Comparison of ENCODE assay signal across 9 cellular contexts in the genomic region with DNA sequence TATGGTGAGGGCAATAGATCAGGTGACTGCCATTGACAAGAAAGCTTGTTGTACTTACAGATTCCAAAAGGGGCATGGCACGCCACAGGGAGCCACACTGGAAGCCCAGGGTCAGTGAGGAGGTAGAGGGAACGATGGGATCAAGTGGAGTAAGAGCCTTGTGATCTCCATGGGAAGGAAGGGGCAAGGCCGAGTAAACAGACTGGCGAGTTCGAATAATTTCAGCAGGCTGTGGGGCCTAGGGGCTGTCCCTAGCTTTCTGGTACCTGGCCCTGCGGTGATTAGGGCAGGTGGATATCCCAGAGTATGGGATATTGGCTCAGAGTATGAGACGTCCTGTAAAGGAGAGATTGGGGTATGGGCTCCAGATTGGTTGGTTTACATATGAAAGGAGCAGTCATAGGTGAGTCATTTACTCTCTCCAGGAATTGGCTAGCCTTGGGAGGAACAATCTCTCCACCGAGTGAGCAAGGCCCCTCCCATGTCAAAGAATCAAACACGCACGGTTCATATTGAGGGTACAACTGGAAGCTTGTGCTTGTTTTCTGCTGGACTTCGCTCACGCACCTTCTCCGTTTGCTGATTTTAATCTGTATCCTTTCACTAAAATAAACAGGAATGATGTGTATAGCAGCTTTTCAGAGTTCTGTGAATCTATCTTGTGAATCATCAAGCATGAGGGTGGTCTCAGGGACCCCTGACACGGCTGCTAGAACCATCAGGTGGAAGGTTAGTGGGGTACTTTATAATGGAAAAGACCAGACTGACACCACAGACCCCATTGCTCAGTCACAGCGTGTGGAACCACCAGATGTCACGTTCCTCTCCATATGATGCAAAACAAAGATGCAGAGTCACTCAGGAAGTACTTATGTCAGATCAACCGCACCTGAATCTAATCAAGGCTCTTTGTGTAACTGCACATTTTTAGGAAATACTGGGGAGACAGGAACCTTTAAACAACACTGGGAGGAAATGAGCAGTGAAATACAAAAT. TPM values are rescaled to one million over a fixed set of nuclear protein-coding genes. Genes with fewer than 3 reads are reported as not detected.
DNase-seq lines count a peak whose midpoint lies in the region; ATAC-seq and TF ChIP-seq lines count a peak whose summit lies in the region.
"Had no signal": no experiment of that assay in that cellular context is flagged by ENCODE, and none has a peak within 500 bp of the region (broad histone marks: within the 10 kb centered on the region; RNA-seq: fewer than 3 reads in every experiment).

No MANE protein-coding gene starts in this region.

- H3K4me1 ChIP-seq in mammary epithelial cell (ENCODE audit: insufficient read depth, low read length) (no peaks in the 10 kb centered on the region), skeletal muscle tissue (ENCODE audit: control insufficient read depth in 3 of 3, insufficient read depth in 3 of 3, low read length in 3 of 3) (peaks cover 2 to 25% (median 11%) of the 10 kb centered on the region in 3 donors), MM.1S (ENCODE audit: low read length) (no peaks in the 10 kb centered on the region)

- H3K9ac ChIP-seq in mammary epithelial cell (ENCODE audit: insufficient read depth, low read length) (no peak overlapping the region), skeletal muscle tissue (ENCODE audit: low read depth in 1 of 3, low read length in 3 of 3) (peak overlapping the region in 2 of 3 donors; percentile 8 to 54), MM.1S (ENCODE audit: low read length) (no peak overlapping the region)

- dilution Hi-C loops in mammary epithelial cell (cut with HindIII; ENCODE audit: low sequenced_read_pairs), result no loop called here

- 93% methylated on average over 17 of the region's 17 CpGs for WGBS in mammary epithelial cell (ENCODE audit: low coverage, missing lambda C conversion rate)

- ATAC-seq in activated naive CD4-positive, alpha-beta T cell treated with anti-CD3 and anti-CD28 coated beads, Interleukin-2, amount 50 U/mL, for 72 hours, result peak; percentile 84 to 85
- ATAC-seq in HG03039 (IDR thresholded peaks at IDR 0.05; ENCODE audit: unreplicated experiment), result no peak

- in situ Hi-C loops in mammary epithelial cell (cut with MboI; ENCODE audit: low sequenced_read_pairs in 2 of 2), result no loop called here

- H3K9me2 ChIP-seq in MM.1S (replicated peaks; ENCODE audit: insufficient read depth, low read length), result no peaks in the 10 kb centered on the region

- no TSS peak for BruUV-seq in mammary epithelial cell (replicated peaks; lab: Mats Ljungman, UMichigan)

- H4K20me1 ChIP-seq in mammary epithelial cell (ENCODE audit: insufficient read depth, low read length) (no peaks in the 10 kb centered on the region), MM.1S (ENCODE audit: insufficient read depth, low read length) (no peaks in the 10 kb centered on the region)

- H3K36me3 Mint-ChIP-seq in activated naive CD4-positive, alpha-beta T cell treated with anti-CD3 and anti-CD28 coated beads, Interleukin-2, amount 50 U/mL, for 72 hours, result peaks cover 6 to 16% of the 10 kb centered on the region in 2 donors

- H3K9me3 ChIP-seq in mammary epithelial cell (replicated peaks; ENCODE audit: insufficient read depth, low read length), result no peaks in the 10 kb centered on the region
- H3K9me3 ChIP-seq in skeletal muscle tissue (ENCODE audit: control insufficient read depth in 3 of 3, low read length in 3 of 3), result no peaks in the 10 kb centered on the region
- H3K9me3 ChIP-seq in MM.1S (replicated peaks; ENCODE audit: insufficient read depth, low read length), result no peaks in the 10 kb centered on the region

- H3K4me2 ChIP-seq in mammary epithelial cell (ENCODE audit: insufficient read depth, low read depth, low read length) (no peak overlapping the region), MM.1S (ENCODE audit: low read depth, low read length) (no peak overlapping the region)

- no peak for DNase-seq in activated naive CD4-positive, alpha-beta T cell treated with anti-CD3 and anti-CD28 coated beads, Interleukin-2, amount 50 U/mL, for 72 hours (ENCODE audit: low spot score in 2 of 2)
- DNase-seq in activated naive CD4-positive, alpha-beta T cell treated with Interleukin-2 at 50 U/mL for 16 hours, result no peak
- DNase-seq in NCI-H748 (lab: John Stamatoyannopoulos, UW; ENCODE audit: unreplicated experiment) (peak; percentile 64), mammary epithelial cell (peak; percentile 17), NCI-H82 (lab: John Stamatoyannopoulos, UW) (no peak), MM.1S (no peak)
- DNase-seq: NCI-H774 had no signal

- intact Hi-C loops in mammary epithelial cell (cut with micrococcal nuclease), result no loop called here

- TF ChIP-seq CTCF in mammary epithelial cell (conservative IDR thresholded peaks at IDR 0.05 in 1 of 2, IDR thresholded peaks at IDR 0.05 in 1 of 2; ENCODE audit: extremely low read depth in 1 of 2, insufficient read depth in 1 of 2, low read depth in 1 of 2, low read length in 2 of 2) (no peak), MM.1S (IDR thresholded peaks at IDR 0.05; ENCODE audit: low read length) (no peak)

- H3K79me2 ChIP-seq in mammary epithelial cell (ENCODE audit: insufficient read depth, low read length) (no peaks in the 10 kb centered on the region), MM.1S (ENCODE audit: low read length) (no peaks in the 10 kb centered on the region)

- H2AFZ ChIP-seq in mammary epithelial cell (ENCODE audit: low read depth, low read length), result no peak overlapping the region
- H2AFZ ChIP-seq in MM.1S (ENCODE audit: low read length), result no peak overlapping the region

- H3K4me3 ChIP-seq in mammary epithelial cell (replicated peaks in 1 of 3; ENCODE audit: insufficient read depth in 1 of 3, low read depth in 2 of 3, low read length in 3 of 3), result no peak overlapping the region
- peak overlapping the region in 2 of 3 donors; percentile 22 to 49 for H3K4me3 ChIP-seq in skeletal muscle tissue (ENCODE audit: low read length in 3 of 3)
- H3K4me3 ChIP-seq in MM.1S (ENCODE audit: low read length), result no peak overlapping the region

- CTCF ChIA-PET in mammary epithelial cell (lab: Charles Lee; ENCODE audit: low non-redundant PET), result interaction anchor here (0.6 kb wide), 1 partner anchor 27 kb away, joined by 4 read pairs; no protein-coding TSS in a partner anchor

- H3K27me3 ChIP-seq in mammary epithelial cell (ENCODE audit: insufficient read depth, low read length) (no peaks in the 10 kb centered on the region), skeletal muscle tissue (ENCODE audit: control insufficient read depth in 3 of 3, insufficient read depth in 3 of 3, low read length in 3 of 3) (no peaks in the 10 kb centered on the region), MM.1S (replicated peaks; ENCODE audit: insufficient read depth, low read length) (no peaks in the 10 kb centered on the region)

- H3K9me3 Mint-ChIP-seq in activated naive CD4-positive, alpha-beta T cell treated with anti-CD3 and anti-CD28 coated beads, Interleukin-2, amount 50 U/mL, for 72 hours, result no peaks in the 10 kb centered on the region

- H3K27ac ChIP-seq in mammary epithelial cell (ENCODE audit: insufficient read depth, low read depth, low read length), result no peak overlapping the region
- peak overlapping the region; percentile 71 for H3K27ac ChIP-seq in skeletal muscle tissue (ENCODE audit: low read depth, low read length)
- H3K27ac ChIP-seq in MM.1S (ENCODE audit: low read length), result no peak overlapping the region

- H3K36me3 ChIP-seq in mammary epithelial cell (ENCODE audit: insufficient read depth, low read length), result peaks cover 3% of the 10 kb centered on the region
- peaks cover 5 to 8% (median 5%) of the 10 kb centered on the region in 3 donors for H3K36me3 ChIP-seq in skeletal muscle tissue (ENCODE audit: control insufficient read depth in 3 of 3, insufficient read depth in 3 of 3, low read length in 3 of 3)
- no peaks in the 10 kb centered on the region for H3K36me3 ChIP-seq in MM.1S (replicated peaks; ENCODE audit: insufficient read depth, low read length)

- no peaks in the 10 kb centered on the region for H3F3A ChIP-seq in MM.1S (ENCODE audit: insufficient read depth, low read length)

- peak overlapping the region; percentile 47 to 67 for H3K27ac Mint-ChIP-seq in activated naive CD4-positive, alpha-beta T cell treated with anti-CD3 and anti-CD28 coated beads, Interleukin-2, amount 50 U/mL, for 72 hours

RNA-seq across cellular contexts. Expression of a gene that starts 27.9 kb away (rescaled TPM):
- total RNA-seq in activated naive CD4-positive, alpha-beta T cell treated with anti-CD3 and anti-CD28 coated beads, Interleukin-2, amount 50 U/mL, for 72 hours, result 10 to 100 TPM; 56.0 to 82.3 TPM
- total RNA-seq in mammary epithelial cell (10 to 100 TPM; 41.2 to 63.2 TPM), skeletal muscle tissue (67.8 TPM)
- 76.8 TPM for polyA plus RNA-seq in mammary epithelial cell
- polyA minus RNA-seq in mammary epithelial cell, result 49.6 TPM

RNA-seq across cellular contexts. Expression of a gene that starts 29.0 kb away (rescaled TPM):
- 10 to 100 TPM; 39.0 to 44.8 TPM for total RNA-seq in activated naive CD4-positive, alpha-beta T cell treated with anti-CD3 and anti-CD28 coated beads, Interleukin-2, amount 50 U/mL, for 72 hours
- total RNA-seq in mammary epithelial cell, result 10 to 100 TPM; 62.0 to 86.5 TPM
- polyA plus RNA-seq in mammary epithelial cell, result 36.3 TPM
- polyA minus RNA-seq in mammary epithelial cell, result 23.8 TPM
- total RNA-seq in skeletal muscle tissue, result 32.4 TPM

RNA-seq across cellular contexts. Expression of a gene that starts 38.1 kb away (rescaled TPM):
- 1 to 10 TPM; 2.8 to 6.0 TPM for total RNA-seq in activated naive CD4-positive, alpha-beta T cell treated with anti-CD3 and anti-CD28 coated beads, Interleukin-2, amount 50 U/mL, for 72 hours
- total RNA-seq in mammary epithelial cell (10 to 100 TPM; 13.8 to 21.2 TPM), skeletal muscle tissue (5.7 TPM)
- polyA plus RNA-seq in mammary epithelial cell, result 27.8 TPM
- 23.9 TPM for polyA minus RNA-seq in mammary epithelial cell

RNA-seq across cellular contexts. Expression of a gene that starts 53.3 kb away (rescaled TPM):
- total RNA-seq in activated naive CD4-positive, alpha-beta T cell treated with anti-CD3 and anti-CD28 coated beads, Interleukin-2, amount 50 U/mL, for 72 hours, result 100 to 1,000 TPM; 236 to 265 TPM
- total RNA-seq in mammary epithelial cell, result 100 to 1,000 TPM; 114 to 162 TPM
- polyA plus RNA-seq in mammary epithelial cell, result 165 TPM
- 178 TPM for polyA minus RNA-seq in mammary epithelial cell
- total RNA-seq in skeletal muscle tissue, result 131 TPM

RNA-seq across cellular contexts. Expression of a gene that starts 53.5 kb away (rescaled TPM):
- 10 to 100 TPM; 54.9 to 89.9 TPM for total RNA-seq in activated naive CD4-positive, alpha-beta T cell treated with anti-CD3 and anti-CD28 coated beads, Interleukin-2, amount 50 U/mL, for 72 hours
- total RNA-seq in mammary epithelial cell (10 to 100 TPM; 31.7 to 40.3 TPM), skeletal muscle tissue (51.7 TPM)
- 15.5 TPM for polyA plus RNA-seq in mammary epithelial cell
- polyA minus RNA-seq in mammary epithelial cell, result 2.8 TPM

Comparison
In these comparisons a context has a peak if more than half of its experiments do, and no peak if none do; other contexts are left out.
1. DNase-seq: peak in NCI-H748 (single experiment) and mammary epithelial cell (single experiment); none in activated naive CD4-positive, alpha-beta T cell treated with anti-CD3 and anti-CD28 coated beads, Interleukin-2, amount 50 U/mL, for 72 hours (0 of 2), activated naive CD4-positive, alpha-beta T cell treated with Interleukin-2 at 50 U/mL for 16 hours (single experiment), NCI-H82 (single experiment) and MM.1S (single experiment).
2. H3K4me3 ChIP-seq: peak in skeletal muscle tissue (2 of 3); none in mammary epithelial cell (0 of 3) and MM.1S (single experiment).
3. H3K9ac ChIP-seq: peak in skeletal muscle tissue (2 of 3); none in mammary epithelial cell (single experiment) and MM.1S (single experiment).